In the genomic region with DNA sequence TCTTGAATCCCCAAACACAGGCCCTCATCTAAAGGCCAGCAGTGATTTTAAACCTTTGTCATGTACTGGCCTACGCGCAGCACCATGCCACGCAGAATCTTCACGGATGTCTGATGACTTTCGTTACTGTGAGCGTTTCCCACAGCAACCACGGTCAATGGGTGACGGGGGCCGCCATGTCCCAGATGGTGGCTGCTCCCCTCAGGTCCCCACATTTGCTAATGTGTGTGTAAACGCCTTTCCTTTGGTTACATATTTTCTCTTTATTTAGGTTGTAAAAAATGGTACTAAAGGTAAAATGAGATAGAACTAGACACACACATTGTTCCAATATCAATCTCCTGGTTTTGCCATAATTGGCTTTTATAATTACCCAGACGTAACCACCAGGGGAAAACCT, we compare ENCODE assay signal across 26 cellular contexts.
"Had no signal": no experiment of that assay in that cellular context is flagged by ENCODE, and none has a peak within 500 bp of the region (broad histone marks: within the 10 kb centered on the region; RNA-seq: fewer than 3 reads in every experiment).

No MANE protein-coding gene starts in this region.

- H3K4me1 ChIP-seq: pancreas, psoas muscle, right lobe of liver, sigmoid colon, suprapubic skin, testis, tibial nerve, upper lobe of left lung, vagina had no signal

- ATAC-seq: naive thymus-derived CD4-positive, alpha-beta T cell; natural killer cell; pancreas; psoas muscle; right cardiac atrium; stimulated activated memory B cell treated with anti-CD40 and anti-IgM and Interleukin-4, amounts not matched to agents 10 μg/mL and 1 μg/mL and 100 μg/mL, for 72 hours; stimulated activated naive CD8-positive, alpha-beta T cell treated with anti-CD3 and anti-CD28 coated beads, Interleukin-15, Interleukin-2, amounts not matched to agents 100 U/mL and 50 U/mL, for 24 hours had no signal

- H3K9me3 ChIP-seq: pancreas, psoas muscle, right lobe of liver, suprapubic skin, testis, vagina had no signal

- H3K27ac ChIP-seq: pancreas, psoas muscle, right lobe of liver, sigmoid colon, suprapubic skin, testis, tibial nerve, upper lobe of left lung, vagina had no signal

- H3K36me3 ChIP-seq: pancreas, right lobe of liver, sigmoid colon, suprapubic skin, tibial nerve, upper lobe of left lung, vagina had no signal

- H3K27me3 ChIP-seq: pancreas, right lobe of liver, suprapubic skin, testis, tibial nerve, upper lobe of left lung, vagina had no signal

- DNase-seq: naive thymus-derived CD4-positive, alpha-beta T cell; natural killer cell; nephron progenitor cell; occipital lobe; psoas muscle; right cardiac atrium; small intestine; stimulated activated CD4-positive, alpha-beta T cell treated with anti-CD3 and anti-CD28 coated beads, Interleukin-12 subunit alpha, Interleukin-12 subunit beta, amount 100 ng/mL, for 4 hours; stimulated activated CD4-positive, alpha-beta T cell treated with anti-CD3 and anti-CD28 coated beads, Interleukin-1b, Interleukin-23, amount 100 ng/mL, for 48 hours; stimulated activated CD4-positive, alpha-beta T cell treated with anti-CD3 and anti-CD28 coated beads, Interleukin-4, amount 100 ng/mL, for 1 hour; stimulated activated CD4-positive, alpha-beta T cell treated with anti-CD3 and anti-CD28 coated beads, Interleukin-4, amount 100 ng/mL, for 4 hours; stimulated activated CD8-positive, alpha-beta memory T cell treated with anti-CD3 and anti-CD28 coated beads, Interleukin-4, amount 100 ng/mL, for 48 hours; stimulated activated naive CD4-positive, alpha-beta T cell; stimulated activated naive CD8-positive, alpha-beta T cell treated with anti-CD3 and anti-CD28 coated beads, Interleukin-15, amount 100 ng/mL, for 72 hours; stimulated activated naive CD8-positive, alpha-beta T cell treated with anti-CD3 and anti-CD28 coated beads, Interleukin-15, Interleukin-2, amounts not matched to agents 100 U/mL and 50 U/mL, for 24 hours; substantia nigra; testis; trophoblast cell; upper lobe of left lung had no signal

- H3K4me3 ChIP-seq: pancreas, psoas muscle, right lobe of liver, sigmoid colon, suprapubic skin, testis, tibial nerve, upper lobe of left lung, vagina had no signal
